ENCODE assay signal across 12 cellular contexts in genomic region chr19:1211494-1212234, GRCh38. TPM values are rescaled to one million over a fixed set of nuclear protein-coding genes. Genes with fewer than 3 reads are reported as not detected.
DNase-seq lines count a peak whose midpoint lies in the region; ATAC-seq lines count a peak whose summit lies in the region.
"Had no signal": no experiment of that assay in that cellular context is flagged by ENCODE, and none has a peak within 500 bp of the region (broad histone marks: within the 10 kb centered on the region; RNA-seq: fewer than 3 reads in every experiment).

No MANE protein-coding gene starts in this region.

- H3K27ac ChIP-seq in epithelial cell of prostate = peak overlapping the region; percentile 97
- no peak overlapping the region for H3K27ac ChIP-seq in neuronal stem cell (replicated peaks; ENCODE audit: low read length)

- no peak overlapping the region for H3K4ac ChIP-seq in neuronal stem cell (ENCODE audit: low read length)

- no peak overlapping the region for H2AFZ ChIP-seq in neuronal stem cell (ENCODE audit: low read length)

- H2BK5ac ChIP-seq in neuronal stem cell (ENCODE audit: low read length) = peak overlapping the region; percentile 66

- no peak for ATAC-seq in GM19455 (IDR thresholded peaks at IDR 0.05; ENCODE audit: unreplicated experiment)

- peaks cover 51% of the 10 kb centered on the region for H3K79me1 ChIP-seq in neuronal stem cell (ENCODE audit: low read depth, low read length)

- H3K4me3 ChIP-seq in neuronal stem cell (ENCODE audit: low read length in 2 of 2) = no peak overlapping the region

- no peak overlapping the region for H2BK12ac ChIP-seq in neuronal stem cell (ENCODE audit: low read length)

- H4K8ac ChIP-seq in neuronal stem cell (ENCODE audit: low read depth, low read length) = no peak overlapping the region

- H3K27me3 ChIP-seq in neuronal stem cell (ENCODE audit: control insufficient read depth in 3 of 3, insufficient read depth in 3 of 3, low read depth in 1 of 3, low read length in 3 of 3) = no peaks in the 10 kb centered on the region

- H3K14ac ChIP-seq in neuronal stem cell (ENCODE audit: low read length) = no peak overlapping the region

- H3K9ac ChIP-seq in neuronal stem cell (ENCODE audit: low read depth, low read length, poor library complexity) = peak overlapping the region; percentile 50

- no peak overlapping the region for H4K91ac ChIP-seq in neuronal stem cell (ENCODE audit: low read depth, low read length, poor library complexity)

- peaks cover 0 to 2% of the 10 kb centered on the region in 2 donors for H3K9me3 ChIP-seq in neuronal stem cell (replicated peaks in 1 of 2; ENCODE audit: control insufficient read depth in 2 of 2, insufficient read depth in 1 of 2, low read depth in 1 of 2, low read length in 2 of 2)

- H3K23ac ChIP-seq in neuronal stem cell (ENCODE audit: low read depth, low read length, poor library complexity) = peak overlapping the region; percentile 89

- H2AK5ac ChIP-seq in neuronal stem cell (ENCODE audit: low read depth, low read length) = peak overlapping the region; percentile 52

- no peak overlapping the region for H3K4me2 ChIP-seq in neuronal stem cell (ENCODE audit: insufficient read depth, low read length, poor library complexity, severe bottlenecking)

- no CpG with 5 or more reads among the region's 33 CpGs for WGBS in neuronal stem cell (ENCODE audit: extremely low coverage in 2 of 2, insufficient read length in 2 of 2, insufficient replicate concordance in 1 of 2), 2 donors

- peaks cover 23 to 25% of the 10 kb centered on the region in 2 donors for H3K4me1 ChIP-seq in neuronal stem cell (ENCODE audit: control insufficient read depth in 2 of 2, insufficient read depth in 1 of 2, low read depth in 1 of 2, low read length in 2 of 2)

- no peak overlapping the region for H2BK15ac ChIP-seq in neuronal stem cell (ENCODE audit: low read length)

- peak overlapping the region; percentile 72 for H2BK120ac ChIP-seq in neuronal stem cell (ENCODE audit: low read depth, low read length)

- peaks cover 9 to 61% of the 10 kb centered on the region in 2 donors for H3K36me3 ChIP-seq in neuronal stem cell (replicated peaks in 1 of 2; ENCODE audit: control insufficient read depth in 2 of 2, insufficient read depth in 2 of 2, low read length in 2 of 2)

- H3K18ac ChIP-seq in neuronal stem cell (ENCODE audit: low read length) = no peak overlapping the region

- peak; percentile 29 for DNase-seq in Daoy (ENCODE audit: low read depth)
- peak; percentile 69 for DNase-seq in NCI-H226
- DNase-seq in epithelial cell of prostate (ENCODE audit: low read depth, low spot score) = no peak
- DNase-seq in neuronal stem cell (ENCODE audit: low spot score) = no peak
- DNase-seq in mesenteric fat pad (ENCODE audit: low spot score) = no peak
- DNase-seq in NCI-H345 (lab: John Stamatoyannopoulos, UW) = no peak
- no peak for DNase-seq in NCI-H2107 (lab: John Stamatoyannopoulos, UW)
- DNase-seq: Calu3; KG1; NCI-H526; stimulated activated CD8-positive, alpha-beta memory T cell treated with anti-CD3 and anti-CD28 coated beads, Interleukin-4, amount 100 ng/mL, for 48 hours had no signal

RNA-seq across cellular contexts. Expression of gene STK11, which starts 6.1 kb away (rescaled TPM):
- total RNA-seq in Daoy (2014; rRNA removed; shearing (Covaris generic)) = 72.7 and 83.5 TPM in 2 replicates
- polyA plus RNA-seq in neuronal stem cell (2013, experiment 1 of 2) = 35.0 TPM
- 34.0 TPM for polyA plus RNA-seq in neuronal stem cell (2013, experiment 2 of 2)
- total RNA-seq in mesenteric fat pad = 60.8 TPM

RNA-seq across cellular contexts. Expression of gene CBARP, which starts 26.1 kb away (rescaled TPM):
- 0.86 and 1.8 TPM in 2 replicates for total RNA-seq in Daoy (2014; rRNA removed; shearing (Covaris generic))
- polyA plus RNA-seq in neuronal stem cell (2013, experiment 1 of 2) = 14.0 TPM
- polyA plus RNA-seq in neuronal stem cell (2013, experiment 2 of 2) = 12.8 TPM
- 6.2 TPM for total RNA-seq in mesenteric fat pad

RNA-seq across cellular contexts. Expression of gene ATP5F1D, which starts 29.9 kb away (rescaled TPM):
- total RNA-seq in Daoy (2014; rRNA removed; shearing (Covaris generic)) = 41.4 and 82.8 TPM in 2 replicates
- 106 TPM for polyA plus RNA-seq in neuronal stem cell (2013, experiment 1 of 2)
- polyA plus RNA-seq in neuronal stem cell (2013, experiment 2 of 2) = 101 TPM
- 189 TPM for total RNA-seq in mesenteric fat pad

RNA-seq across cellular contexts. Expression of gene MIDN, which starts 36.7 kb away (rescaled TPM):
- 8.7 and 14.3 TPM in 2 replicates for total RNA-seq in Daoy (2014; rRNA removed; shearing (Covaris generic))
- polyA plus RNA-seq in neuronal stem cell (2013, experiment 1 of 2) = 98.3 TPM
- polyA plus RNA-seq in neuronal stem cell (2013, experiment 2 of 2) = 99.9 TPM
- total RNA-seq in mesenteric fat pad = 156 TPM

RNA-seq across cellular contexts. Expression of gene SBNO2, which starts 37.6 kb away (rescaled TPM):
- total RNA-seq in Daoy (2014; rRNA removed; shearing (Covaris generic)) = 28.1 and 37.7 TPM in 2 replicates
- 13.3 TPM for polyA plus RNA-seq in neuronal stem cell (2013, experiment 1 of 2)
- polyA plus RNA-seq in neuronal stem cell (2013, experiment 2 of 2) = 13.9 TPM
- total RNA-seq in mesenteric fat pad = 139 TPM

Comparison
In these comparisons a context has a peak if more than half of its experiments do, and no peak if none do; other contexts are left out.
1. DNase-seq: peak in Daoy (single experiment) and NCI-H226 (single experiment); none in epithelial cell of prostate (single experiment), neuronal stem cell (single experiment), mesenteric fat pad (single experiment), NCI-H345 (single experiment) and NCI-H2107 (single experiment).